In the genomic region with DNA sequence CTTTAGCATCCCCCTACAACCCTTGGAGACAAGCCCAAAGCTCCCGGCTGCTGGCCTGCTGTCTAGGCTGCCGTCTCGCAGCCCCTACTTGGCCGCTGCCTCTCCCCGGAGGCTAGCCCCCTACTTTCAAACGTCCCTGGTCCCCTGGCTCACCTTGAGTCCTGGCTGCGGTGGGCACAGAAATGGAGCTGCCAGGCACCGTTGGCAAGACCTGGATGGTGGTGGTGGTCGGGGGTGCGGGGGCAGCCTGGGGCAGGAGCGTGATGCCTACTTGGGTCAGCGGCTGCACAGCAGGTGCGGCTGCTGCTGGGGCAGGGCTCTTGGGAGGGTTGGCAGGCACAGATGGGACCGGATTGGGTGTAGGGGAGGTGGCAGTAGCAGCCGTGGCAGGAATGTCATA, we compare ENCODE assay signal across 28 cellular contexts.
"Had no signal": no experiment of that assay in that cellular context is flagged by ENCODE, and none has a peak within 500 bp of the region (broad histone marks: within the 10 kb centered on the region; RNA-seq: fewer than 3 reads in every experiment).

No MANE protein-coding gene starts in this region.

- FAIRE-seq: islet of Langerhans, kidney, pancreas had no signal

- H3K27me3 ChIP-seq: left lung, pancreas, testis, thyroid gland, transverse colon, upper lobe of left lung, vagina had no signal

- H3K27ac ChIP-seq: left lung, pancreas, prostate gland, stomach, testis, thyroid gland, transverse colon, upper lobe of left lung, vagina had no signal

- DNase-seq: hypothalamus; immature natural killer cell; kidney; left colon; left lung; midbrain; mucosa of descending colon; naive thymus-derived CD4-positive, alpha-beta T cell; nucleus accumbens; retina; stimulated activated CD4-positive, alpha-beta T cell treated with anti-CD3 and anti-CD28 coated beads, Interleukin-12 subunit alpha, Interleukin-12 subunit beta, amount 100 ng/mL, for 4 hours; stimulated activated CD4-positive, alpha-beta T cell treated with anti-CD3 and anti-CD28 coated beads, Interleukin-15, amount 100 ng/mL, for 24 hours; stimulated activated CD4-positive, alpha-beta T cell treated with anti-CD3 and anti-CD28 coated beads, Interleukin-2, amount 100 ng/mL, for 24 hours; stimulated activated CD4-positive, alpha-beta T cell treated with anti-CD3 and anti-CD28 coated beads, Interleukin-4, amount 100 ng/mL, for 1 hour; stimulated activated naive B cell treated with anti-CD40 and anti-IgM and Interleukin-4, amounts not matched to agents 10 μg/mL and 1 μg/mL and 100 μg/mL, for 72 hours; stimulated activated naive CD8-positive, alpha-beta T cell treated with anti-CD3 and anti-CD28 coated beads, Interleukin-15, Interleukin-2, amounts not matched to agents 100 U/mL and 50 U/mL, for 24 hours; stomach; testis; thyroid gland; transverse colon; upper lobe of left lung had no signal

- H3K9me3 ChIP-seq: left lung, mucosa of descending colon, pancreas, prostate gland, stomach, testis, thyroid gland, transverse colon, upper lobe of left lung, vagina had no signal

- H3K36me3 ChIP-seq: prostate gland had no signal

- H3K4me3 ChIP-seq: left lung, lung, mucosa of descending colon, pancreas, prostate gland, stomach, testis, thyroid gland, transverse colon, upper lobe of left lung, vagina had no signal

- ATAC-seq: left colon; left lung; mucosa of descending colon; naive thymus-derived CD4-positive, alpha-beta T cell; natural killer cell treated with Interleukin-12 subunit alpha and Interleukin-12 subunit beta and Interleukin-15 and Interleukin-18, amount 100 ng/mL, for 72 hours; pancreas; right cardiac atrium; stimulated activated naive B cell treated with anti-CD40 and anti-IgM and Interleukin-4, amounts not matched to agents 10 μg/mL and 1 μg/mL and 100 μg/mL, for 72 hours; stimulated activated naive CD8-positive, alpha-beta T cell treated with anti-CD3 and anti-CD28 coated beads, Interleukin-15, Interleukin-2, amounts not matched to agents 100 U/mL and 50 U/mL, for 24 hours had no signal

- H3K4me1 ChIP-seq: left lung, pancreas, prostate gland, thyroid gland, transverse colon, upper lobe of left lung, vagina had no signal
